ENCODE assay signal across 8 cellular contexts in genomic region chr2:197310271-197310939, GRCh38. TPM values are rescaled to one million over a fixed set of nuclear protein-coding genes. Genes with fewer than 3 reads are reported as not detected.
DNase-seq lines count a peak whose midpoint lies in the region; ATAC-seq and TF ChIP-seq lines count a peak whose summit lies in the region.

Gene ANKRD44 (minus strand): TSS chr2:197310780. CDS start chr2:197310604, 176 bp downstream.

- TF ChIP-seq EP300 in transverse colon (IDR thresholded peaks at IDR 0.05; ENCODE audit: low read depth): no peak

- no peaks in the 10 kb centered on the region for H3K27me3 ChIP-seq in transverse colon

- intact Hi-C loops in Right ventricle myocardium superior (cut with DNase I): loop anchor here (2.0 to 10.0 kb wide), 2 partner anchors 120 to 196 kb away; no protein-coding TSS in a partner anchor
- intact Hi-C loops in transverse colon (cut with DNase I; ENCODE audit: low total_unique reads): loop anchor here (2.0 kb wide), 1 partner anchor 196 kb away; no protein-coding TSS in a partner anchor

- ATAC-seq in HG02610 (IDR thresholded peaks at IDR 0.05; ENCODE audit: unreplicated experiment): peak; percentile 77
- ATAC-seq in Right ventricle myocardium superior (ENCODE audit: poor library complexity): peak; percentile 98

- WGBS in transverse colon (ENCODE audit: low coverage in 1 of 2), 2 donors: 0% methylated on average over 9 to 55 of the region's 93 CpGs

- TF ChIP-seq POLR2A in transverse colon (IDR thresholded peaks at IDR 0.05): peak; percentile 65

- DNase-seq in GM12865 (ENCODE audit: low read depth) (peak; percentile 93), NCI-H1092 treated with DMSO at 0.1 percent for 48 hours (lab: John Stamatoyannopoulos, UW) (peak; percentile 79), SW 1271 (lab: John Stamatoyannopoulos, UW) (peak; percentile 23 to 81), Right ventricle myocardium superior (peak; percentile 96), pons (ENCODE audit: low spot score) (peak; percentile 80), transverse colon (peak; percentile 90)
- peak; percentile 64 for DNase-seq in activated naive CD8-positive, alpha-beta T cell treated with anti-CD3 and anti-CD28 coated beads, Interleukin-2, amount 50 U/mL, for 16 hours (ENCODE audit: low read depth, low spot score)

- H3K9me3 ChIP-seq in transverse colon: no peaks in the 10 kb centered on the region

- H3K4me3 ChIP-seq in GM12865 (ENCODE audit: low read depth, low read length) (peak within 1 kb of the TSS; percentile 91), transverse colon (peak within 1 kb of the TSS; percentile 71 to 83 (median 76))

- peaks cover 9 to 21% (median 15%) of the 10 kb centered on the region in 4 donors for H3K4me1 ChIP-seq in transverse colon

- peak within 1 kb of the TSS; percentile 82 to 90 (median 88) for H3K27ac ChIP-seq in transverse colon

- in situ Hi-C loops in transverse colon (cut with MboI; ENCODE audit: low pct_ligation_motif_present in 1 of 4, low pct_unique_long_range_greater_than_20kb in 1 of 4, low sequenced_read_pairs in 3 of 4): loop anchor here (5.0 to 25.0 kb wide), 6 partner anchors 118 to 198 kb away; no protein-coding TSS in a partner anchor

- no peaks in the 10 kb centered on the region for H3K36me3 ChIP-seq in transverse colon

- TF ChIP-seq CTCF in GM12865 (IDR thresholded peaks at IDR 0.05; ENCODE audit: insufficient read depth, low read depth, low read length, missing control alignments) (peak; percentile 40), transverse colon (IDR thresholded peaks at IDR 0.05) (peak; percentile 30 to 68 (median 48))

RNA-seq across cellular contexts. Expression of gene ANKRD44, which starts in this region (rescaled TPM):
- total RNA-seq in Right ventricle myocardium superior (7.4 TPM), transverse colon (10 to 100 TPM; 13.9 to 46.8 (median 27.5) TPM)

Comparison
In these comparisons a context has a peak if more than half of its experiments do, and no peak if none do; other contexts are left out.
1. Peak in every context shown above with its lines: DNase-seq, ATAC-seq, H3K4me3 ChIP-seq and H3K27ac ChIP-seq.